16 cellular contexts compared by ENCODE assay signal in the genomic region with DNA sequence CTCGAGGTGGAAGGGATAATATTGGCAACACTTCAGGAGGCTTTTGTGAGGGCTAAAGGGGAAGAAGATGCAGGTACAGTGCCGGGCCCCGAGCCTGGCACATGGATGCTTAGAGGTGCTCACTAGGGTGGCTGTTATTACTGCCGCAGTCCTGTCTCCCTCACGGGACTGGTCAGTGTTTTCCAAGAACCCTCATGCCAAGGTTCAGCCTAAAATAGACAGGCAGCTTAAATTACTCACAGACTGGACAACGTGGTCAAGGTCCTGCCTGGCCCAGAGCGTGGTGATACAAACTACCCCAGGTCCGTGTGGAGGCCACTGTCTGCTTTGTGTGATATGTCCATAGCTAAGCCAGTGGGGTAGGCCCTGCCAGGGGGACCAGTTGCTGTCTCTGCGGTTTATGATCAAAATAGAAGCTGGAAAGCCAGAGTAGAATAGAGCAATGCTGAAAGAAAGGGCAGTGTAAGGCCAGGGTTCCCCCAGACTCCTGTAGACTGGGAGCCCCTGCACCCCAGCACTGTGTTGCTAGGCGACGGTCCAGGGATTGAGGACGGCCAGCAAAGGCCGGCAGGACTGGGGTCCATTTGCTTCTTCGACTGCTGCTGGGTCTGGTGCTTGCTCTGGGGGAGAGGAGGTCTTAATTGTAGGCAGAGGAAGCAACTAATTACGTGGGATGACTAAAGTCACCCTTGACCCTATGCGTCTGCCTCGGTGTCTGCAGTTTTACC. TPM values are rescaled to one million over a fixed set of nuclear protein-coding genes. Genes with fewer than 3 reads are reported as not detected.
A peak's percentile ranks its signal among the peaks of the same experiment; 100 is the strongest.
DNase-seq lines count a peak whose midpoint lies in the region; ATAC-seq, FAIRE-seq and TF ChIP-seq lines count a peak whose summit lies in the region.
"Had no signal": no experiment of that assay in that cellular context is flagged by ENCODE, and none has a peak within 500 bp of the region (broad histone marks: within the 10 kb centered on the region; RNA-seq: fewer than 3 reads in every experiment).

No MANE protein-coding gene starts in this region.

- WGBS in HepG2 (ENCODE audit: low lambda C conversion rate) = 6% methylated on average over 16 of the region's 17 CpGs
- 66% methylated on average over 17 of the region's 17 CpGs for WGBS in prostate gland

- TF ChIP-seq POLR2A in HepG2 (IDR thresholded peaks at IDR 0.05; ENCODE audit: insufficient read depth in 1 of 2, low read depth in 2 of 2, low read length in 2 of 2) = no peak
- TF ChIP-seq POLR2A in prostate gland (IDR thresholded peaks at IDR 0.05) = no peak

- no peak for TF ChIP-seq CTCF in OCI-LY1 (IDR thresholded peaks at IDR 0.05; ENCODE audit: low read length)
- TF ChIP-seq CTCF in HepG2 (CRISPR knock-in tag; IDR thresholded peaks at IDR 0.05) = no peak
- no peak for TF ChIP-seq CTCF in prostate gland (IDR thresholded peaks at IDR 0.05)

- TF ChIP-seq EP300 in HepG2 (IDR thresholded peaks at IDR 0.05; ENCODE audit: low read depth in 2 of 2, low read length in 2 of 2) = no peak
- TF ChIP-seq EP300 in HepG2 (CRISPR knock-in tag; IDR thresholded peaks at IDR 0.05; ENCODE audit: borderline replicate concordance) = no peak

- DNase-seq in HepG2 (ENCODE audit: low spot score) = peak; percentile 47
- no peak for DNase-seq in prostate gland (ENCODE audit: low spot score)
- DNase-seq in cerebellar cortex (ENCODE audit: low spot score) = no peak
- DNase-seq in activated T-cell treated with anti-CD3 and anti-CD28 coated beads for 4 hours = no peak
- DNase-seq in foreskin melanocyte = no peak
- DNase-seq: activated CD4-positive, alpha-beta T cell treated with anti-CD3 and anti-CD28 coated beads for 48 hours; activated CD8-positive, alpha-beta memory T cell treated with anti-CD3 and anti-CD28 coated beads, Interleukin-2, amount 50 U/mL, for 48 hours; activated naive CD4-positive, alpha-beta T cell treated with Interleukin-2 at 50 U/mL for 16 hours; dermis blood vessel endothelial cell; NCI-H226; stimulated activated CD4-positive, alpha-beta T cell treated with anti-CD3 and anti-CD28 coated beads, Interleukin-1b, Interleukin-23, amount 100 ng/mL, for 48 hours had no signal

- H3K27ac ChIP-seq in OCI-LY1 (ENCODE audit: low read depth, low read length, poor library complexity, severe bottlenecking) = peak overlapping the region; percentile 93
- H3K27ac ChIP-seq in duodenal mucosa (ENCODE audit: low read depth, low read length) = no peak overlapping the region
- H3K27ac ChIP-seq in HepG2 (ENCODE audit: extremely low read length, insufficient read depth, low read length) = peak overlapping the region; percentile 45
- peak overlapping the region; percentile 77 to 84 for H3K27ac ChIP-seq in prostate gland
- H3K27ac ChIP-seq: SJSA1 had no signal

- H2AFZ ChIP-seq in OCI-LY1 (ENCODE audit: low read length) (no peak overlapping the region), HepG2 (ENCODE audit: low read length) (peak overlapping the region; percentile 61)

- in situ Hi-C loops in HepG2 (cut with HindIII; ENCODE audit: extremely low pct_ligation_motif_present, low pct_unique_long_range_greater_than_20kb) = no loop called here

- H3K9me3 ChIP-seq in OCI-LY1 (ENCODE audit: low read length) (no peaks in the 10 kb centered on the region), duodenal mucosa (ENCODE audit: control insufficient read depth in 1 of 2, low read length in 2 of 2) (no peaks in the 10 kb centered on the region), HepG2 (ENCODE audit: low read length) (no peaks in the 10 kb centered on the region), prostate gland (no peaks in the 10 kb centered on the region)
- H3K9me3 ChIP-seq: SJSA1 had no signal

- H3K9me2 ChIP-seq in OCI-LY1 (ENCODE audit: low read depth, low read length) = no peaks in the 10 kb centered on the region

- POLR2A ChIA-PET in HepG2 (lab: Yijun Ruan, JAX) = interaction anchor here (0.8 to 1.8 kb wide), 6 partner anchors 8 to 74 kb away, joined by 3 to 5 read pairs (median 4); partner anchors contain the start of gene TAF13

- intact Hi-C loops in HepG2 (cut with micrococcal nuclease; ENCODE audit: unreplicated experiment) = loop anchor here (2.0 kb wide), 1 partner anchor 41 kb away; no protein-coding TSS in a partner anchor
- intact Hi-C loops in prostate gland (cut with DNase I) = no loop called here

- H3K9ac ChIP-seq in OCI-LY1 (ENCODE audit: low read length) (no peak overlapping the region; the same call in 1 of the 2 replicates), duodenal mucosa (ENCODE audit: low read depth in 1 of 2, low read length in 2 of 2) (peak overlapping the region; percentile 4 to 22), HepG2 (ENCODE audit: insufficient read depth, low read depth, low read length) (0 out of 2 replicates have a peak overlapping the region, but pooled peaks have one; percentile 44)

- ATAC-seq in HepG2 = peak; percentile 88
- no peak for ATAC-seq in HG02759 (IDR thresholded peaks at IDR 0.05; ENCODE audit: unreplicated experiment)

- TF ChIP-seq RAD21 in HepG2 (CRISPR knock-in tag; IDR thresholded peaks at IDR 0.05) = no peak

- H3K36me3 ChIP-seq in OCI-LY1 (ENCODE audit: insufficient read depth, low read length) = no peaks in the 10 kb centered on the region
- no peaks in the 10 kb centered on the region for H3K36me3 ChIP-seq in duodenal mucosa (ENCODE audit: control insufficient read depth in 1 of 2, insufficient read depth in 2 of 2, low read length in 2 of 2)
- H3K36me3 ChIP-seq in HepG2 (replicated peaks in 1 of 2; ENCODE audit: control insufficient read depth in 1 of 2, insufficient read depth in 2 of 2, low read length in 2 of 2) = no peaks in the 10 kb centered on the region
- H3K36me3 ChIP-seq in prostate gland = no peaks in the 10 kb centered on the region
- H3K36me3 ChIP-seq: SJSA1 had no signal

- H3K4me1 ChIP-seq in OCI-LY1 (ENCODE audit: insufficient read depth, low read length, severe bottlenecking) (peaks cover 67% of the 10 kb centered on the region), duodenal mucosa (ENCODE audit: control insufficient read depth in 1 of 2, insufficient read depth in 2 of 2, low read length in 2 of 2) (peaks cover 30 to 43% of the 10 kb centered on the region in 2 donors), HepG2 (ENCODE audit: insufficient read depth, low read length) (peaks cover 57% of the 10 kb centered on the region), prostate gland (replicated peaks) (peaks cover 32% of the 10 kb centered on the region)

- H3K27me3 ChIP-seq in OCI-LY1 (ENCODE audit: insufficient read depth, low read length) (no peaks in the 10 kb centered on the region), duodenal mucosa (ENCODE audit: control insufficient read depth in 1 of 2, insufficient read depth in 2 of 2, low read length in 2 of 2) (no peaks in the 10 kb centered on the region), HepG2 (ENCODE audit: control insufficient read depth in 1 of 2, insufficient read depth in 2 of 2, low read length in 2 of 2) (no peaks in the 10 kb centered on the region), prostate gland (replicated peaks; ENCODE audit: insufficient read depth) (no peaks in the 10 kb centered on the region)
- H3K27me3 ChIP-seq: SJSA1 had no signal

- H3K79me2 ChIP-seq in OCI-LY1 (ENCODE audit: insufficient read depth, low read length) (no peaks in the 10 kb centered on the region), HepG2 (ENCODE audit: insufficient read depth, low read length) (no peaks in the 10 kb centered on the region)

- FAIRE-seq in HepG2 (lab: Jason Lieb, UNC) = peak; percentile 54
- FAIRE-seq: keratinocyte had no signal

- H4K20me1 ChIP-seq in OCI-LY1 (ENCODE audit: insufficient read depth, low read length) (no peaks in the 10 kb centered on the region), HepG2 (ENCODE audit: insufficient read depth, low read length) (no peaks in the 10 kb centered on the region)

- no TSS peak for BruUV-seq in HepG2 (replicated peaks; lab: Mats Ljungman, UMichigan)

- peaks cover 7% of the 10 kb centered on the region for H3F3A ChIP-seq in OCI-LY1 (ENCODE audit: insufficient read depth, low read length)

- H3K4me2 ChIP-seq in OCI-LY1 (ENCODE audit: low read length) (peak overlapping the region; percentile 19; the same call in 1 of the 2 replicates), HepG2 (ENCODE audit: low read depth, low read length) (peak overlapping the region; percentile 83)

- no peak overlapping the region for H3K4me3 ChIP-seq in OCI-LY1 (ENCODE audit: low read depth, low read length, poor library complexity, severe bottlenecking)
- no peak overlapping the region for H3K4me3 ChIP-seq in duodenal mucosa (ENCODE audit: low read depth in 1 of 2, low read length in 2 of 2)
- H3K4me3 ChIP-seq in HepG2 (replicated peaks in 1 of 3; ENCODE audit: insufficient read depth in 1 of 3, low read depth in 2 of 3, low read length in 3 of 3) = peak overlapping the region; percentile 5 to 65 (median 35); a peak in 4 of 6 replicates
- H3K4me3 ChIP-seq in prostate gland = no peak overlapping the region
- H3K4me3 ChIP-seq: SJSA1 had no signal

- CTCF ChIA-PET in HepG2 (lab: Yijun Ruan, JAX; ENCODE audit: low intra/inter-chr PET ratio, low total read pairs) = no interaction called here

RNA-seq across cellular contexts. Expression of gene ELAPOR1, which starts 36.1 kb away (rescaled TPM):
- total RNA-seq in HepG2 (2016; rRNA removed; fragmentation: Illumina TruSeq; extraction: Trizol) = 0.14 and 0.20 TPM in 2 replicates
- 0.09 and 0.10 TPM in 2 replicates for total RNA-seq in HepG2 (2016; cell fraction: cytosol; rRNA removed; fragmentation: Illumina TruSeq; extraction: Trizol; ENCODE audit: low read depth)
- 0.12 and 0.22 TPM in 2 replicates for total RNA-seq in HepG2 (2016; cell fraction: insoluble cytoplasmic fraction; rRNA removed; fragmentation: Illumina TruSeq; extraction: Trizol)
- 0.06 and 0.24 TPM in 2 replicates for total RNA-seq in HepG2 (2016; cell fraction: membrane; rRNA removed; fragmentation: Illumina TruSeq; extraction: Trizol)
- total RNA-seq in HepG2 (2016; cell fraction: nucleus; rRNA removed; fragmentation: Illumina TruSeq; extraction: Trizol) = 0.71 and 1.2 TPM in 2 replicates
- polyA plus RNA-seq in HepG2 (2011; rRNA removed) = 0.12 and 0.13 TPM in 2 replicates
- polyA plus RNA-seq in HepG2 (2011; cell fraction: cytosol; rRNA removed) = 0.09 and 0.16 TPM in 2 replicates
- 0.32 and 0.38 TPM in 2 replicates for polyA plus RNA-seq in HepG2 (2011; cell fraction: nucleus; rRNA removed)
- polyA plus RNA-seq in HepG2 (2012) = 0.07 and 0.16 TPM in 2 replicates
- polyA plus RNA-seq in HepG2 (2016; cell fraction: cytosol; fragmentation: Illumina TruSeq; extraction: Trizol; ENCODE audit: low read depth) = 0.14 and 0.19 TPM in 2 replicates
- polyA plus RNA-seq in HepG2 (2016; cell fraction: insoluble cytoplasmic fraction; fragmentation: Illumina TruSeq; extraction: Trizol; ENCODE audit: low read depth) = 0.19 TPM in 2 replicates
- polyA plus RNA-seq in HepG2 (2016; cell fraction: membrane; fragmentation: Illumina TruSeq; extraction: Trizol; ENCODE audit: low read depth) = 0.08 and 0.18 TPM in 2 replicates
- 0.17 TPM in 1 of 2 replicates, not detected in the other for polyA plus RNA-seq in HepG2 (2016; cell fraction: nucleus; fragmentation: Illumina TruSeq; extraction: Trizol; ENCODE audit: insufficient read depth, low read depth)
- 0.80 and 2.9 TPM in 2 replicates for polyA minus RNA-seq in HepG2 (2011; rRNA and poly(A)+ RNA removed; ENCODE audit: low replicate concordance)
- polyA minus RNA-seq in HepG2 (2011; cell fraction: cytosol; rRNA and poly(A)+ RNA removed) = not detected in 2 replicates
- 0.39 and 0.50 TPM in 2 replicates for polyA minus RNA-seq in HepG2 (2011; cell fraction: nucleus; rRNA and poly(A)+ RNA removed)
- 100 to 1,000 TPM; 102 to 621 TPM for total RNA-seq in prostate gland

RNA-seq across cellular contexts. Expression of gene TMEM167B, which starts 59.5 kb away (rescaled TPM):
- 22.4 and 24.4 TPM in 2 replicates for total RNA-seq in HepG2 (2016; rRNA removed; fragmentation: Illumina TruSeq; extraction: Trizol)
- 4.3 and 5.4 TPM in 2 replicates for total RNA-seq in HepG2 (2016; cell fraction: cytosol; rRNA removed; fragmentation: Illumina TruSeq; extraction: Trizol; ENCODE audit: low read depth)
- total RNA-seq in HepG2 (2016; cell fraction: insoluble cytoplasmic fraction; rRNA removed; fragmentation: Illumina TruSeq; extraction: Trizol) = 23.6 and 26.0 TPM in 2 replicates
- 14.2 and 15.4 TPM in 2 replicates for total RNA-seq in HepG2 (2016; cell fraction: membrane; rRNA removed; fragmentation: Illumina TruSeq; extraction: Trizol)
- 15.0 and 18.4 TPM in 2 replicates for total RNA-seq in HepG2 (2016; cell fraction: nucleus; rRNA removed; fragmentation: Illumina TruSeq; extraction: Trizol)
- polyA plus RNA-seq in HepG2 (2011; rRNA removed) = 9.5 and 10.2 TPM in 2 replicates
- 6.3 and 7.9 TPM in 2 replicates for polyA plus RNA-seq in HepG2 (2011; cell fraction: cytosol; rRNA removed)
- polyA plus RNA-seq in HepG2 (2011; cell fraction: nucleus; rRNA removed) = 4.6 and 5.9 TPM in 2 replicates
- 21.2 and 25.3 TPM in 2 replicates for polyA plus RNA-seq in HepG2 (2012)
- polyA plus RNA-seq in HepG2 (2016; cell fraction: cytosol; fragmentation: Illumina TruSeq; extraction: Trizol; ENCODE audit: low read depth) = 4.8 and 7.2 TPM in 2 replicates
- 22.2 and 24.2 TPM in 2 replicates for polyA plus RNA-seq in HepG2 (2016; cell fraction: insoluble cytoplasmic fraction; fragmentation: Illumina TruSeq; extraction: Trizol; ENCODE audit: low read depth)
- polyA plus RNA-seq in HepG2 (2016; cell fraction: membrane; fragmentation: Illumina TruSeq; extraction: Trizol; ENCODE audit: low read depth) = 9.2 and 10.4 TPM in 2 replicates
- polyA plus RNA-seq in HepG2 (2016; cell fraction: nucleus; fragmentation: Illumina TruSeq; extraction: Trizol; ENCODE audit: insufficient read depth, low read depth) = 17.0 and 18.9 TPM in 2 replicates
- polyA minus RNA-seq in HepG2 (2011; rRNA and poly(A)+ RNA removed; ENCODE audit: low replicate concordance) = 2.5 and 3.6 TPM in 2 replicates
- 9.4 and 11.4 TPM in 2 replicates for polyA minus RNA-seq in HepG2 (2011; cell fraction: cytosol; rRNA and poly(A)+ RNA removed)
- 5.8 and 7.1 TPM in 2 replicates for polyA minus RNA-seq in HepG2 (2011; cell fraction: nucleus; rRNA and poly(A)+ RNA removed)
- total RNA-seq in prostate gland = 10 to 100 TPM; 37.0 to 40.7 TPM

Comparison
In these comparisons a context has a peak if more than half of its experiments do, and no peak if none do; other contexts are left out.
1. H3K4me3 ChIP-seq: peak in HepG2 (3 of 3); none in OCI-LY1 (single experiment), duodenal mucosa (0 of 2) and prostate gland (0 of 2).
2. RNA of gene ELAPOR1, which starts 36.1 kb away (total RNA-seq): 102 to 621 TPM in prostate gland; 0.06 to 1.2 TPM in HepG2; every median in the first group is over 10 times any median in the second.